In the genomic region with DNA sequence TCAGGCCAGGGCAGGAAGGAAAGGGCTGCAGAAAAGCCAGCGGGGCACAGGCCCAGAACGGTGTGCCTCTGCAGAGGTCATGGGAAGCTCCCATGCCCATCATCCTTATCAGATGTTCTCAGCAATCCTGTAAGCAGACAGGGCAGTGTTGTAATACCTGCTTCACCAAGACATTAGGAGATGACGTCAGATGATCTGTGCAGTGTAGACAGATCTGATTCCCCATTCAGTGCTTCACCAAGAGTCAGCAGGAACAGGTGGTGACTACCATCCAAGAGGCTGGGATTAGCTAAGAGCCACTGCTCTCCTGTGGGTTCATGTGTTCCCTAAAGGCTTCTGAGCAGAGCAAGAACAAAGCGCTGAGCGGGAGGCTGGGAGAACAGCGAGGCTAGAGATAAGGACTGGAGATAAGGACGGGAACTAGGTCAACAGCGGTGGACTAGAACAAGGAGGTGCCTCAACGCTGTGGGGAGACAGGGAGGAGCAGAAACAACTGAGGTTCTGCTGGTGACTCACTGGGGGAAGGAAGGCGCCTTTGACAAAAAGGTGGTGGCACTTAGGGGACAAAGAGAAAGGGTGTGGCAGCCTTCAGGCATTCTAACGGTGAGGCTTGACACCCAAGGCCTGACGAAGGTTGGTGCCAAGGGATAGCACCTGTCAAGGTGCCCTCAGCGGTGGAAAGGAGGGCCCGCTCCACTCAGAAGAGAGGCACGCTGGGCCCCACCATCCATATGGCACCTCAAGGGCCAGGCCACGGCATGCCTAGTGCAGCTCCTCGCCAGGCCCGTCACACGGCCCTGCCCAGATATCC, we compare ENCODE assay signal across 1 cellular context.
TF ChIP-seq lines count a peak whose summit lies in the region.

No MANE protein-coding gene starts in this region.

TF ChIP-seq in HepG2, 621 proteins besides CTCF, POLR2A, EP300 and RAD21 (continued from another document and continues in another):
- TF ChIP-seq, protein P1, sequence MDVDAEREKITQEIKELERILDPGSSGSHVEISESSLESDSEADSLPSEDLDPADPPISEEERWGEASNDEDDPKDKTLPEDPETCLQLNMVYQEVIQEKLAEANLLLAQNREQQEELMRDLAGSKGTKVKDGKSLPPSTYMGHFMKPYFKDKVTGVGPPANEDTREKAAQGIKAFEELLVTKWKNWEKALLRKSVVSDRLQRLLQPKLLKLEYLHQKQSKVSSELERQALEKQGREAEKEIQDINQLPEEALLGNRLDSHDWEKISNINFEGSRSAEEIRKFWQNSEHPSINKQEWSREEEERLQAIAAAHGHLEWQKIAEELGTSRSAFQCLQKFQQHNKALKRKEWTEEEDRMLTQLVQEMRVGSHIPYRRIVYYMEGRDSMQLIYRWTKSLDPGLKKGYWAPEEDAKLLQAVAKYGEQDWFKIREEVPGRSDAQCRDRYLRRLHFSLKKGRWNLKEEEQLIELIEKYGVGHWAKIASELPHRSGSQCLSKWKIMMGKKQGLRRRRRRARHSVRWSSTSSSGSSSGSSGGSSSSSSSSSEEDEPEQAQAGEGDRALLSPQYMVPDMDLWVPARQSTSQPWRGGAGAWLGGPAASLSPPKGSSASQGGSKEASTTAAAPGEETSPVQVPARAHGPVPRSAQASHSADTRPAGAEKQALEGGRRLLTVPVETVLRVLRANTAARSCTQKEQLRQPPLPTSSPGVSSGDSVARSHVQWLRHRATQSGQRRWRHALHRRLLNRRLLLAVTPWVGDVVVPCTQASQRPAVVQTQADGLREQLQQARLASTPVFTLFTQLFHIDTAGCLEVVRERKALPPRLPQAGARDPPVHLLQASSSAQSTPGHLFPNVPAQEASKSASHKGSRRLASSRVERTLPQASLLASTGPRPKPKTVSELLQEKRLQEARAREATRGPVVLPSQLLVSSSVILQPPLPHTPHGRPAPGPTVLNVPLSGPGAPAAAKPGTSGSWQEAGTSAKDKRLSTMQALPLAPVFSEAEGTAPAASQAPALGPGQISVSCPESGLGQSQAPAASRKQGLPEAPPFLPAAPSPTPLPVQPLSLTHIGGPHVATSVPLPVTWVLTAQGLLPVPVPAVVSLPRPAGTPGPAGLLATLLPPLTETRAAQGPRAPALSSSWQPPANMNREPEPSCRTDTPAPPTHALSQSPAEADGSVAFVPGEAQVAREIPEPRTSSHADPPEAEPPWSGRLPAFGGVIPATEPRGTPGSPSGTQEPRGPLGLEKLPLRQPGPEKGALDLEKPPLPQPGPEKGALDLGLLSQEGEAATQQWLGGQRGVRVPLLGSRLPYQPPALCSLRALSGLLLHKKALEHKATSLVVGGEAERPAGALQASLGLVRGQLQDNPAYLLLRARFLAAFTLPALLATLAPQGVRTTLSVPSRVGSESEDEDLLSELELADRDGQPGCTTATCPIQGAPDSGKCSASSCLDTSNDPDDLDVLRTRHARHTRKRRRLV (CRISPR knock-in tag; IDR thresholded peaks at IDR 0.05) = 0 out of 2 replicates have a peak, but pooled peaks have one; percentile 61
- TF ChIP-seq DNMT1 (CRISPR knock-in tag; IDR thresholded peaks at IDR 0.05) (no peak), PATZ1 (CRISPR knock-in tag; IDR thresholded peaks at IDR 0.05) (peak; percentile 58), SALL1 (CRISPR knock-in tag; IDR thresholded peaks at IDR 0.05) (peak; percentile 46; the same call in 1 of the 2 replicates), ZNF770 (CRISPR knock-in tag; IDR thresholded peaks at IDR 0.05) (peak; percentile 59; the same call in 1 of the 2 replicates), TFDP1 (CRISPR knock-in tag; IDR thresholded peaks at IDR 0.05; ENCODE audit: borderline replicate concordance) (peak; percentile 60; the same call in 1 of the 2 replicates), FOXA1 (IDR thresholded peaks at IDR 0.05) (no peak), FOXA1 (CRISPR knock-in tag; IDR thresholded peaks at IDR 0.05) (peak; percentile 87), ATAD3A (CRISPR knock-in tag; IDR thresholded peaks at IDR 0.05) (no peak), ZNF574 (CRISPR knock-in tag; IDR thresholded peaks at IDR 0.05) (0 out of 2 replicates have a peak, but pooled peaks have one; percentile 54), SP5 (CRISPR knock-in tag; IDR thresholded peaks at IDR 0.05; ENCODE audit: borderline replicate concordance, low read depth) (peak; percentile 81), ZNF331 (CRISPR knock-in tag; IDR thresholded peaks at IDR 0.05) (peak; percentile 88), WIZ (CRISPR knock-in tag; IDR thresholded peaks at IDR 0.05) (no peak), BCL6 (CRISPR knock-in tag; IDR thresholded peaks at IDR 0.05) (peak; percentile 78), RARA (CRISPR knock-in tag; IDR thresholded peaks at IDR 0.05) (peak; percentile 89), NONO (IDR thresholded peaks at IDR 0.05) (no peak), NONO (CRISPR knock-in tag; conservative IDR thresholded peaks at IDR 0.05) (0 out of 2 replicates have a peak, but pooled peaks have one; percentile 18), CBX5 (CRISPR knock-in tag; IDR thresholded peaks at IDR 0.05; ENCODE audit: borderline replicate concordance) (peak; percentile 51; the same call in 1 of the 2 replicates), PHF20 (CRISPR knock-in tag; IDR thresholded peaks at IDR 0.05) (no peak), HIC2 (CRISPR knock-in tag; IDR thresholded peaks at IDR 0.05; ENCODE audit: low read depth) (no peak), ZSCAN5A (CRISPR knock-in tag; IDR thresholded peaks at IDR 0.05; ENCODE audit: borderline replicate concordance) (no peak), MAX (IDR thresholded peaks at IDR 0.05) (0 out of 2 replicates have a peak, but pooled peaks have one; percentile 3), ARNT (IDR thresholded peaks at IDR 0.05) (no peak), SRSF9 (IDR thresholded peaks at IDR 0.05; ENCODE audit: borderline replicate concordance, insufficient read depth, low read depth, low read length, poor library complexity, severe bottlenecking) (no peak)
- TF ChIP-seq, protein P2, sequence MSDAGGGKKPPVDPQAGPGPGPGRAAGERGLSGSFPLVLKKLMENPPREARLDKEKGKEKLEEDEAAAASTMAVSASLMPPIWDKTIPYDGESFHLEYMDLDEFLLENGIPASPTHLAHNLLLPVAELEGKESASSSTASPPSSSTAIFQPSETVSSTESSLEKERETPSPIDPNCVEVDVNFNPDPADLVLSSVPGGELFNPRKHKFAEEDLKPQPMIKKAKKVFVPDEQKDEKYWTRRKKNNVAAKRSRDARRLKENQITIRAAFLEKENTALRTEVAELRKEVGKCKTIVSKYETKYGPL (CRISPR knock-in tag; IDR thresholded peaks at IDR 0.05) = no peak
- TF ChIP-seq, protein P3, sequence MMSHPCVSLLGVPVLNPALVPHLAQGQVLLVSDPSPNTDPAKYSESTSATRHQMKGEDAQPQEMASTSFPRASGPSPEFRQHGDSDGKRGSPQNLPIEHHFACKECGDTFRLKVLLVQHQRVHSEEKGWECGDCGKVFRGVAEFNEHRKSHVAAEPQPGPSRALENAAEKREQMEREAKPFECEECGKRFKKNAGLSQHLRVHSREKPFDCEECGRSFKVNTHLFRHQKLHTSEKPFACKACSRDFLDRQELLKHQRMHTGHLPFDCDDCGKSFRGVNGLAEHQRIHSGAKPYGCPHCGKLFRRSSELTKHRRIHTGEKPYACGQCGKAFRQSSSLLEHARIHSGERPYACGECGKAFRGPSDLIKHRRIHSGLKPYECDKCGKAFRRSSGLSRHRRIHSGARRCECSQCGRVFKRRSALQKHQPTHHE (CRISPR knock-in tag; IDR thresholded peaks at IDR 0.05; ENCODE audit: borderline replicate concordance) = no peak; the same call in 1 of the 2 replicates
- TF ChIP-seq, protein P4, sequence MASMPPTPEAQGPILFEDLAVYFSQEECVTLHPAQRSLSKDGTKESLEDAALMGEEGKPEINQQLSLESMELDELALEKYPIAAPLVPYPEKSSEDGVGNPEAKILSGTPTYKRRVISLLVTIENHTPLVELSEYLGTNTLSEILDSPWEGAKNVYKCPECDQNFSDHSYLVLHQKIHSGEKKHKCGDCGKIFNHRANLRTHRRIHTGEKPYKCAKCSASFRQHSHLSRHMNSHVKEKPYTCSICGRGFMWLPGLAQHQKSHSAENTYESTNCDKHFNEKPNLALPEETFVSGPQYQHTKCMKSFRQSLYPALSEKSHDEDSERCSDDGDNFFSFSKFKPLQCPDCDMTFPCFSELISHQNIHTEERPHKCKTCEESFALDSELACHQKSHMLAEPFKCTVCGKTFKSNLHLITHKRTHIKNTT (CRISPR knock-in tag; IDR thresholded peaks at IDR 0.05) = no peak
